In genomic region chr1:225427249-225428065, GRCh38 we compare ENCODE assay signal across 8 cellular contexts. TPM values are rescaled to one million over a fixed set of nuclear protein-coding genes. Genes with fewer than 3 reads are reported as not detected.
DNase-seq lines count a peak whose midpoint lies in the region; ATAC-seq and TF ChIP-seq lines count a peak whose summit lies in the region.

LBR (minus strand) TSS chr1:225428038; CDS start chr1:225424075, 3,963 bp downstream.

- peak within 1 kb of the TSS; percentile 57; the same call in 1 of the 2 replicates for H3K27ac ChIP-seq in HUES6 (ENCODE audit: low read depth, low read length)

- H3K4me1 Mint-ChIP-seq in activated T-helper 17 cell treated with anti-CD3 and anti-CD28 coated beads, Interleukin-2, amount 50 U/mL, for 72 hours, result peaks cover 32% of the 10 kb centered on the region

- H3K27me3 Mint-ChIP-seq in activated T-helper 17 cell treated with anti-CD3 and anti-CD28 coated beads, Interleukin-2, amount 50 U/mL, for 72 hours, result no peaks in the 10 kb centered on the region

- H3K4me1 ChIP-seq in ES-I3 (ENCODE audit: insufficient read depth, low read length) (peaks cover 36% of the 10 kb centered on the region), HUES6 (ENCODE audit: control insufficient read depth, insufficient read depth, low read length) (peaks cover 32% of the 10 kb centered on the region)

- peak within 1 kb of the TSS; percentile 88 for H3K27ac Mint-ChIP-seq in activated T-helper 17 cell treated with anti-CD3 and anti-CD28 coated beads, Interleukin-2, amount 50 U/mL, for 72 hours

- H3K9me3 ChIP-seq in ES-I3 (ENCODE audit: control insufficient read depth, insufficient read depth, low read length) (no peaks in the 10 kb centered on the region), HUES6 (ENCODE audit: control insufficient read depth, insufficient read depth, low read depth, low read length) (peaks cover 14% of the 10 kb centered on the region; the same call in 1 of the 2 replicates)

- DNase-seq in glomerular endothelial cell (ENCODE audit: extremely low read depth, low read depth, low spot score) (no peak), omental fat pad (ENCODE audit: low spot score) (no peak), amniotic stem cell (lab: John Stamatoyannopoulos, UW) (no peak), germinal center (ENCODE audit: low spot score) (no peak)

- H3K27me3 ChIP-seq in HUES6 (ENCODE audit: control insufficient read depth, insufficient read depth, low read length), result peaks cover 13% of the 10 kb centered on the region; the same call in 1 of the 2 replicates

- TF ChIP-seq CTCF in omental fat pad (IDR thresholded peaks at IDR 0.05), result no peak

- H3K9me3 Mint-ChIP-seq in activated T-helper 17 cell treated with anti-CD3 and anti-CD28 coated beads, Interleukin-2, amount 50 U/mL, for 72 hours, result no peaks in the 10 kb centered on the region

- ATAC-seq in GM21526 (IDR thresholded peaks at IDR 0.05; ENCODE audit: low FRiP score, unreplicated experiment) (peak; percentile 35), omental fat pad (ENCODE audit: low FRiP score) (peak; percentile 44)
- peak; percentile 42 for ATAC-seq in activated T-helper 17 cell treated with anti-CD3 and anti-CD28 coated beads, Interleukin-2, amount 50 U/mL, for 72 hours (replicated peaks)

- H3K36me3 Mint-ChIP-seq in activated T-helper 17 cell treated with anti-CD3 and anti-CD28 coated beads, Interleukin-2, amount 50 U/mL, for 72 hours (ENCODE audit: low read depth), result peaks cover 23% of the 10 kb centered on the region

- H3K4me3 Mint-ChIP-seq in activated T-helper 17 cell treated with anti-CD3 and anti-CD28 coated beads, Interleukin-2, amount 50 U/mL, for 72 hours, result peak within 1 kb of the TSS; percentile 88

- H3K9ac ChIP-seq in ES-I3 (ENCODE audit: low read depth, low read length) (peak within 1 kb of the TSS; percentile 100), HUES6 (ENCODE audit: low read length) (peak within 1 kb of the TSS; percentile 83)

- H3K4me3 ChIP-seq in HUES6 (ENCODE audit: low read depth, low read length), result peak within 1 kb of the TSS; percentile 97

- H3K36me3 ChIP-seq in ES-I3 (ENCODE audit: insufficient read depth, low read length) (no peaks in the 10 kb centered on the region), HUES6 (ENCODE audit: control insufficient read depth, insufficient read depth, low read length) (peaks cover 3% of the 10 kb centered on the region; the same call in 1 of the 2 replicates)

RNA-seq across cellular contexts. Expression of gene LBR, which starts in this region (rescaled TPM):
- total RNA-seq in activated T-helper 17 cell treated with anti-CD3 and anti-CD28 coated beads, Interleukin-2, amount 50 U/mL, for 72 hours, result 100 to 1,000 TPM; 123 to 184 TPM
- total RNA-seq in glomerular endothelial cell, result 31.0 and 50.1 TPM in 2 replicates
- 10 to 100 TPM; 24.7 to 75.0 (median 46.5) TPM for total RNA-seq in omental fat pad
